11 cellular contexts compared by ENCODE assay signal in genomic region chr20:5207138-5207537, GRCh38.
"Had no signal": no experiment of that assay in that cellular context is flagged by ENCODE, and none has a peak within 500 bp of the region (broad histone marks: within the 10 kb centered on the region; RNA-seq: fewer than 3 reads in every experiment).

No MANE protein-coding gene starts in this region.

- H3K36me3 ChIP-seq: HAP-1 had no signal

- DNase-seq: GM23248, GOT3, H7, H9, HCEC 1CT, HFFc6 had no signal

- H3K4me2 ChIP-seq: GM23338 had no signal

- H3K9me3 Mint-ChIP-seq: GM23338, H9, HFFc6 had no signal

- H3K4me3 Mint-ChIP-seq: GM23338, H9, HFFc6 had no signal

- H3K27ac ChIP-seq: GM23248 had no signal

- H2AFZ ChIP-seq: GM23248, GM23338 had no signal

- H3K9ac ChIP-seq: GM23248 had no signal

- FAIRE-seq: H1, H54 had no signal

- H3K4me3 ChIP-seq: GM23248, GM23338, HAP-1 had no signal

- H3K27ac Mint-ChIP-seq: GM23338, H9, HFFc6 had no signal

- ATAC-seq: GM23338, HCT116 had no signal

- H3K9me3 ChIP-seq: HAP-1 had no signal
